In the genomic region with DNA sequence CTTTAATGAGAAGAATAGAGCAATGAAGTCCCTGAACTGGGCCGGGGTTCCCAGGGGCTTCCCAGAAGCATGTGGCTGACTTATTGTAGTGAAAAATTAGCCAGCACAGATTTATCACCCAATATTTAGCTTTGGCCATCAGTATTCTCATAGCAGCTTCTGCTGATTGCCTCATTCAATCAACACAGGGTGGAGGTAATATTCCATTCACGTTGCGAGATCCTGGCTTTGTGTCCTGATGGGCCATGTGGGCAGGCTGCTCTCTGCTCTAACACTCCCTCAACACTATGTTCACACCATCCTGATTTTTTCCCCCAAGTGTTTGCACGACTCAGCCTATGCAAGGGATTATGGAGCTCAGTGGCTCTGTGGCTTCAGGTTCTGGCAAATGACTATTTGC, we compare ENCODE assay signal across 7 cellular contexts. TPM values are rescaled to one million over a fixed set of nuclear protein-coding genes. Genes with fewer than 3 reads are reported as not detected.
"Had no signal": no experiment of that assay in that cellular context is flagged by ENCODE, and none has a peak within 500 bp of the region (broad histone marks: within the 10 kb centered on the region; RNA-seq: fewer than 3 reads in every experiment).

No MANE protein-coding gene starts in this region.

- H3K4me3 Mint-ChIP-seq: GM23338, H9 had no signal

- DNase-seq: H9, HCEC 1CT, IMR-90 had no signal

- H3K4me3 ChIP-seq: GM23338, K562 had no signal

- ATAC-seq: GM23338, K562 had no signal

- H3K27ac Mint-ChIP-seq: GM23338, H9 had no signal

- H3K9me3 Mint-ChIP-seq: GM23338, H9 had no signal

RNA-seq across cellular contexts. Expression of gene PROK1, which starts 22.0 kb away (rescaled TPM):
- total RNA-seq: GM23338, H1, H9, HT-29, IMR-90, K562 had no signal
